ENCODE assay signal across 12 cellular contexts in genomic region chr1:204123376-204123775, GRCh38. TPM values are rescaled to one million over a fixed set of nuclear protein-coding genes. Genes with fewer than 3 reads are reported as not detected.
DNase-seq lines count a peak whose midpoint lies in the region; ATAC-seq and TF ChIP-seq lines count a peak whose summit lies in the region.
"Had no signal": no experiment of that assay in that cellular context is flagged by ENCODE, and none has a peak within 500 bp of the region (broad histone marks: within the 10 kb centered on the region; RNA-seq: fewer than 3 reads in every experiment).

No MANE protein-coding gene starts in this region.

- H3K9me3 Mint-ChIP-seq in activated CD4-positive, alpha-beta T cell treated with anti-CD3 and anti-CD28 coated beads, Interleukin-2, amount 10 ng/mL, durations not matched to agents 7 days and 5 days = no peaks in the 10 kb centered on the region
- H3K9me3 Mint-ChIP-seq in stimulated activated memory B cell treated with anti-CD40 and anti-IgM and Interleukin-4, amounts not matched to agents 10 μg/mL and 1 μg/mL and 100 μg/mL, for 72 hours = no peaks in the 10 kb centered on the region

- H3K79me2 ChIP-seq in PC-9 (ENCODE audit: low read depth) = peaks cover 3% of the 10 kb centered on the region

- H3K27ac Mint-ChIP-seq in activated CD4-positive, alpha-beta T cell treated with anti-CD3 and anti-CD28 coated beads, Interleukin-2, amount 10 ng/mL, durations not matched to agents 7 days and 5 days = no peak overlapping the region
- peak overlapping the region; percentile 9 for H3K27ac Mint-ChIP-seq in stimulated activated memory B cell treated with anti-CD40 and anti-IgM and Interleukin-4, amounts not matched to agents 10 μg/mL and 1 μg/mL and 100 μg/mL, for 72 hours

- no peak for ATAC-seq in stimulated activated memory B cell treated with anti-CD40 and anti-IgM and Interleukin-4, amounts not matched to agents 10 μg/mL and 1 μg/mL and 100 μg/mL, for 72 hours
- no peak for ATAC-seq in HG03520 (IDR thresholded peaks at IDR 0.05; ENCODE audit: unreplicated experiment)

- no peaks in the 10 kb centered on the region for H3K9me2 ChIP-seq in PC-9 (ENCODE audit: insufficient read depth)

- CTCF ChIA-PET in activated CD4-positive, alpha-beta T cell treated with anti-CD3 and anti-CD28 coated beads, Interleukin-2, amount 10 ng/mL, durations not matched to agents 7 days and 5 days (lab: Charles Lee) = no interaction called here
- CTCF ChIA-PET in PC-9 (lab: Charles Lee) = no interaction called here

- DNase-seq in activated CD4-positive, alpha-beta T cell treated with anti-CD3 and anti-CD28 coated beads for 48 hours = peak; percentile 34
- DNase-seq in activated CD4-positive, alpha-beta T cell treated with anti-CD3 and anti-CD28 coated beads, Interleukin-2, amount 10 ng/mL, durations not matched to agents 7 days and 5 days = no peak
- no peak for DNase-seq in PC-9
- no peak for DNase-seq in fibroblast of villous mesenchyme (ENCODE audit: low read depth)
- DNase-seq in amygdala (lab: John Stamatoyannopoulos, UW) = no peak
- DNase-seq in superior temporal gyrus (ENCODE audit: extremely low spot score) = no peak
- DNase-seq: activated CD4-positive, CD25-positive, alpha-beta regulatory T cell treated with anti-CD3 and anti-CD28 coated beads, Interleukin-2, amount 50 U/mL, for 72 hours; C1 segment of cervical spinal cord; NCI-H510A treated with DMSO at 0.1 percent for 48 hours had no signal

- H3K27ac ChIP-seq in PC-9 = no peak overlapping the region

- no peaks in the 10 kb centered on the region for H4K20me1 ChIP-seq in PC-9 (ENCODE audit: insufficient read depth)

- H2AFZ ChIP-seq in PC-9 = no peak overlapping the region

- TF ChIP-seq CTCF in PC-9 (conservative IDR thresholded peaks at IDR 0.05) (peak; percentile 47; the same call in 1 of the 2 replicates), fibroblast of villous mesenchyme (IDR thresholded peaks at IDR 0.05; ENCODE audit: insufficient read depth, low read depth, low read length) (peak; percentile 49)

- H3K9me3 ChIP-seq in PC-9 (ENCODE audit: insufficient read depth, low read depth) = no peaks in the 10 kb centered on the region

- no peaks in the 10 kb centered on the region for H3K27me3 ChIP-seq in PC-9 (ENCODE audit: insufficient read depth, low read depth)

- peaks cover 17% of the 10 kb centered on the region for H3K4me1 ChIP-seq in PC-9 (replicated peaks; ENCODE audit: insufficient read depth)

- H3K27me3 Mint-ChIP-seq in activated CD4-positive, alpha-beta T cell treated with anti-CD3 and anti-CD28 coated beads, Interleukin-2, amount 10 ng/mL, durations not matched to agents 7 days and 5 days = no peaks in the 10 kb centered on the region
- H3K27me3 Mint-ChIP-seq in stimulated activated memory B cell treated with anti-CD40 and anti-IgM and Interleukin-4, amounts not matched to agents 10 μg/mL and 1 μg/mL and 100 μg/mL, for 72 hours = peaks cover 40% of the 10 kb centered on the region

- peaks cover 3% of the 10 kb centered on the region for H3K4me1 Mint-ChIP-seq in activated CD4-positive, alpha-beta T cell treated with anti-CD3 and anti-CD28 coated beads, Interleukin-2, amount 10 ng/mL, durations not matched to agents 7 days and 5 days
- peaks cover 5% of the 10 kb centered on the region for H3K4me1 Mint-ChIP-seq in stimulated activated memory B cell treated with anti-CD40 and anti-IgM and Interleukin-4, amounts not matched to agents 10 μg/mL and 1 μg/mL and 100 μg/mL, for 72 hours

- H3K4me3 ChIP-seq in PC-9 = no peak overlapping the region
- no peak overlapping the region for H3K4me3 ChIP-seq in fibroblast of villous mesenchyme (ENCODE audit: low read depth, low read length)
- H3K4me3 ChIP-seq: lung had no signal

- intact Hi-C loops in PC-9 (cut with micrococcal nuclease; ENCODE audit: unreplicated experiment) = loop anchor here (10.0 kb wide), 1 partner anchor 139 kb away; no protein-coding TSS in a partner anchor

- no peak overlapping the region for H3K4me3 Mint-ChIP-seq in activated CD4-positive, alpha-beta T cell treated with anti-CD3 and anti-CD28 coated beads, Interleukin-2, amount 10 ng/mL, durations not matched to agents 7 days and 5 days
- no peak overlapping the region for H3K4me3 Mint-ChIP-seq in stimulated activated memory B cell treated with anti-CD40 and anti-IgM and Interleukin-4, amounts not matched to agents 10 μg/mL and 1 μg/mL and 100 μg/mL, for 72 hours

- H3K36me3 ChIP-seq in PC-9 (ENCODE audit: low read depth) = peaks cover 36% of the 10 kb centered on the region

- no peak overlapping the region for H3K4me2 ChIP-seq in PC-9

- POLR2A ChIA-PET in activated CD4-positive, alpha-beta T cell treated with anti-CD3 and anti-CD28 coated beads, Interleukin-2, amount 10 ng/mL, durations not matched to agents 7 days and 5 days (lab: Charles Lee) = no interaction called here
- POLR2A ChIA-PET in PC-9 (lab: Charles Lee; ENCODE audit: unreplicated experiment) = no interaction called here

- H3F3A ChIP-seq in PC-9 (ENCODE audit: insufficient read depth, low read depth) = peaks cover 33% of the 10 kb centered on the region

- BruUV-seq in PC-9 (replicated peaks; lab: Mats Ljungman, UMichigan) = no TSS peak

- H3K36me3 Mint-ChIP-seq in activated CD4-positive, alpha-beta T cell treated with anti-CD3 and anti-CD28 coated beads, Interleukin-2, amount 10 ng/mL, durations not matched to agents 7 days and 5 days (ENCODE audit: low read depth) = no peaks in the 10 kb centered on the region
- H3K36me3 Mint-ChIP-seq in stimulated activated memory B cell treated with anti-CD40 and anti-IgM and Interleukin-4, amounts not matched to agents 10 μg/mL and 1 μg/mL and 100 μg/mL, for 72 hours = no peaks in the 10 kb centered on the region

RNA-seq across cellular contexts. Expression of gene ETNK2, which starts 28.5 kb away (rescaled TPM):
- under 1 TPM in 1 of 2 experiments, not detected in 1; 0.25 TPM for total RNA-seq in activated CD4-positive, alpha-beta T cell treated with anti-CD3 and anti-CD28 coated beads, Interleukin-2, amount 10 ng/mL, durations not matched to agents 7 days and 5 days
- total RNA-seq in PC-9 (2021) (16.3 and 18.3 TPM in 2 replicates), fibroblast of villous mesenchyme (12.2 and 15.5 TPM in 2 replicates)

RNA-seq across cellular contexts. Expression of gene REN, which starts 42.8 kb away (rescaled TPM):
- total RNA-seq in activated CD4-positive, alpha-beta T cell treated with anti-CD3 and anti-CD28 coated beads, Interleukin-2, amount 10 ng/mL, durations not matched to agents 7 days and 5 days = not detected
- total RNA-seq in PC-9 (2021) (0.81 TPM in 1 of 2 replicates, not detected in the other), fibroblast of villous mesenchyme (4.3 and 8.7 TPM in 2 replicates)

RNA-seq across cellular contexts. Expression of gene SOX13, which starts 50.5 kb away (rescaled TPM):
- 1 to 10 TPM in 1 of 2 experiments, under 1 TPM in 1; 0.60 to 1.3 TPM for total RNA-seq in activated CD4-positive, alpha-beta T cell treated with anti-CD3 and anti-CD28 coated beads, Interleukin-2, amount 10 ng/mL, durations not matched to agents 7 days and 5 days
- 89.9 and 102 TPM in 2 replicates for total RNA-seq in PC-9 (2021)
- 11.6 and 14.7 TPM in 2 replicates for total RNA-seq in fibroblast of villous mesenchyme

Comparison
In these comparisons a context has a peak if more than half of its experiments do, and no peak if none do; other contexts are left out.
1. RNA of gene ETNK2, which starts 28.5 kb away (total RNA-seq): 16.3 to 18.3 TPM in PC-9 and 12.2 to 15.5 TPM in fibroblast of villous mesenchyme; 0.25 TPM in activated CD4-positive, alpha-beta T cell treated with anti-CD3 and anti-CD28 coated beads, Interleukin-2, amount 10 ng/mL, durations not matched to agents 7 days and 5 days; every median in the first group is over 10 times any median in the second.